In genomic region chr2:95271381-95271971, GRCh38 we compare ENCODE assay signal across 1 cellular context.
TF ChIP-seq lines count a peak whose summit lies in the region.

No MANE protein-coding gene starts in this region.

TF ChIP-seq in WTC11, 78 proteins besides CTCF, POLR2A, EP300 and RAD21:
- TF ChIP-seq ZNF281 (CRISPR knock-in tag; IDR thresholded peaks at IDR 0.05) (no peak), ATF1 (CRISPR knock-in tag; IDR thresholded peaks at IDR 0.05) (no peak), HMGA2 (CRISPR knock-in tag; IDR thresholded peaks at IDR 0.05) (no peak), GRHL2 (CRISPR knock-in tag; IDR thresholded peaks at IDR 0.05; ENCODE audit: insufficient replicate concordance, severe bottlenecking) (no peak), PRRX2 (CRISPR knock-in tag; IDR thresholded peaks at IDR 0.05) (no peak), NFATC4 (CRISPR knock-in tag; IDR thresholded peaks at IDR 0.05) (no peak), ZNF121 (CRISPR knock-in tag; IDR thresholded peaks at IDR 0.05) (no peak), NR3C1 (CRISPR knock-in tag; conservative IDR thresholded peaks at IDR 0.05; ENCODE audit: low read depth) (no peak), CBFB (CRISPR knock-in tag; IDR thresholded peaks at IDR 0.05; ENCODE audit: low read depth) (no peak), ZNF219 (CRISPR knock-in tag; IDR thresholded peaks at IDR 0.05; ENCODE audit: borderline replicate concordance) (no peak), NR1H2 (CRISPR knock-in tag; IDR thresholded peaks at IDR 0.05) (no peak), ZNF512 (CRISPR knock-in tag; IDR thresholded peaks at IDR 0.05; ENCODE audit: borderline replicate concordance) (no peak), IRF2 (CRISPR knock-in tag; IDR thresholded peaks at IDR 0.05; ENCODE audit: borderline replicate concordance, low read depth) (no peak), RELA (CRISPR knock-in tag; IDR thresholded peaks at IDR 0.05; ENCODE audit: borderline replicate concordance) (no peak), TCF7 (CRISPR knock-in tag; IDR thresholded peaks at IDR 0.05; ENCODE audit: low read depth) (no peak), ZNF423 (CRISPR knock-in tag; IDR thresholded peaks at IDR 0.05) (no peak)
- TF ChIP-seq, protein P1, sequence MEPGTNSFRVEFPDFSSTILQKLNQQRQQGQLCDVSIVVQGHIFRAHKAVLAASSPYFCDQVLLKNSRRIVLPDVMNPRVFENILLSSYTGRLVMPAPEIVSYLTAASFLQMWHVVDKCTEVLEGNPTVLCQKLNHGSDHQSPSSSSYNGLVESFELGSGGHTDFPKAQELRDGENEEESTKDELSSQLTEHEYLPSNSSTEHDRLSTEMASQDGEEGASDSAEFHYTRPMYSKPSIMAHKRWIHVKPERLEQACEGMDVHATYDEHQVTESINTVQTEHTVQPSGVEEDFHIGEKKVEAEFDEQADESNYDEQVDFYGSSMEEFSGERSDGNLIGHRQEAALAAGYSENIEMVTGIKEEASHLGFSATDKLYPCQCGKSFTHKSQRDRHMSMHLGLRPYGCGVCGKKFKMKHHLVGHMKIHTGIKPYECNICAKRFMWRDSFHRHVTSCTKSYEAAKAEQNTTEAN (CRISPR knock-in tag; IDR thresholded peaks at IDR 0.05): no peak
- TF ChIP-seq, protein P2, sequence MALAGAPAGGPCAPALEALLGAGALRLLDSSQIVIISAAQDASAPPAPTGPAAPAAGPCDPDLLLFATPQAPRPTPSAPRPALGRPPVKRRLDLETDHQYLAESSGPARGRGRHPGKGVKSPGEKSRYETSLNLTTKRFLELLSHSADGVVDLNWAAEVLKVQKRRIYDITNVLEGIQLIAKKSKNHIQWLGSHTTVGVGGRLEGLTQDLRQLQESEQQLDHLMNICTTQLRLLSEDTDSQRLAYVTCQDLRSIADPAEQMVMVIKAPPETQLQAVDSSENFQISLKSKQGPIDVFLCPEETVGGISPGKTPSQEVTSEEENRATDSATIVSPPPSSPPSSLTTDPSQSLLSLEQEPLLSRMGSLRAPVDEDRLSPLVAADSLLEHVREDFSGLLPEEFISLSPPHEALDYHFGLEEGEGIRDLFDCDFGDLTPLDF (CRISPR knock-in tag; IDR thresholded peaks at IDR 0.05): no peak
- TF ChIP-seq, protein P3, sequence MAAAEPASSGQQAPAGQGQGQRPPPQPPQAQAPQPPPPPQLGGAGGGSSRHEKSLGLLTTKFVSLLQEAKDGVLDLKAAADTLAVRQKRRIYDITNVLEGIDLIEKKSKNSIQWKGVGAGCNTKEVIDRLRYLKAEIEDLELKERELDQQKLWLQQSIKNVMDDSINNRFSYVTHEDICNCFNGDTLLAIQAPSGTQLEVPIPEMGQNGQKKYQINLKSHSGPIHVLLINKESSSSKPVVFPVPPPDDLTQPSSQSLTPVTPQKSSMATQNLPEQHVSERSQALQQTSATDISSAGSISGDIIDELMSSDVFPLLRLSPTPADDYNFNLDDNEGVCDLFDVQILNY (CRISPR knock-in tag; IDR thresholded peaks at IDR 0.05): no peak
